8 cellular contexts compared by ENCODE assay signal in genomic region chr3:119810018-119810435, GRCh38.
DNase-seq lines count a peak whose midpoint lies in the region; ATAC-seq and TF ChIP-seq lines count a peak whose summit lies in the region.

No MANE protein-coding gene starts in this region.

- H3K27me3 ChIP-seq in brain microvascular endothelial cell (replicated peaks) = no peaks in the 10 kb centered on the region

- in situ Hi-C loops in brain microvascular endothelial cell (cut with HindIII; ENCODE audit: low pct_ligation_motif_present, low sequenced_read_pairs) = no loop called here

- peak; percentile 54 for TF ChIP-seq CTCF in brain microvascular endothelial cell (IDR thresholded peaks at IDR 0.05; ENCODE audit: low read depth, low read length, missing control alignments)

- no peak overlapping the region for H3K27ac ChIP-seq in brain microvascular endothelial cell

- H3K36me3 Mint-ChIP-seq in memory B cell = no peaks in the 10 kb centered on the region
- no peaks in the 10 kb centered on the region for H3K36me3 Mint-ChIP-seq in stimulated activated effector memory CD8-positive, alpha-beta T cell treated with anti-CD3 and anti-CD28 coated beads, Interleukin-12 subunit alpha, Interleukin-12 subunit beta, amount 100 ng/mL, for 72 hours

- peak overlapping the region; percentile 55 for H3K4me3 ChIP-seq in brain microvascular endothelial cell (ENCODE audit: low read depth, low read length)

- no peaks in the 10 kb centered on the region for H3K27me3 Mint-ChIP-seq in memory B cell

- peaks cover 9% of the 10 kb centered on the region for H3K4me1 Mint-ChIP-seq in memory B cell
- H3K4me1 Mint-ChIP-seq in stimulated activated effector memory CD8-positive, alpha-beta T cell treated with anti-CD3 and anti-CD28 coated beads, Interleukin-12 subunit alpha, Interleukin-12 subunit beta, amount 100 ng/mL, for 72 hours = peaks cover 9% of the 10 kb centered on the region

- no peaks in the 10 kb centered on the region for H3K9me3 Mint-ChIP-seq in memory B cell
- H3K9me3 Mint-ChIP-seq in stimulated activated effector memory CD8-positive, alpha-beta T cell treated with anti-CD3 and anti-CD28 coated beads, Interleukin-12 subunit alpha, Interleukin-12 subunit beta, amount 100 ng/mL, for 72 hours = no peaks in the 10 kb centered on the region

- no peaks in the 10 kb centered on the region for H3K36me3 ChIP-seq in brain microvascular endothelial cell (replicated peaks)

- H3K27ac Mint-ChIP-seq in memory B cell = peak overlapping the region; percentile 76
- peak overlapping the region; percentile 78 for H3K27ac Mint-ChIP-seq in stimulated activated effector memory CD8-positive, alpha-beta T cell treated with anti-CD3 and anti-CD28 coated beads, Interleukin-12 subunit alpha, Interleukin-12 subunit beta, amount 100 ng/mL, for 72 hours

- DNase-seq in NCI-H1436 (lab: John Stamatoyannopoulos, UW) (peak; percentile 19), NCI-H1436 treated with DMSO at 0.1 percent for 48 hours (lab: John Stamatoyannopoulos, UW) (no peak), T-helper 9 cell (peak; percentile 10), brain microvascular endothelial cell (peak; percentile 9), memory B cell (ENCODE audit: low spot score in 2 of 2) (peak; percentile 39 to 45), NCI-H1417 treated with DMSO at 0.1 percent for 48 hours (lab: John Stamatoyannopoulos, UW) (no peak)
- DNase-seq in stimulated activated effector memory CD8-positive, alpha-beta T cell treated with anti-CD3 and anti-CD28 coated beads, Interleukin-12 subunit alpha, Interleukin-12 subunit beta, amount 100 ng/mL, for 72 hours (ENCODE audit: low spot score in 2 of 2) = peak; percentile 36 to 68

- ATAC-seq in HG02981 (IDR thresholded peaks at IDR 0.05; ENCODE audit: unreplicated experiment) (peak; percentile 73), memory B cell (ENCODE audit: low read depth) (peak; percentile 91)
- peak; percentile 90 for ATAC-seq in stimulated activated effector memory CD8-positive, alpha-beta T cell treated with anti-CD3 and anti-CD28 coated beads, Interleukin-12 subunit alpha, Interleukin-12 subunit beta, amount 100 ng/mL, for 72 hours

- peak overlapping the region; percentile 98 for H3K4me3 Mint-ChIP-seq in memory B cell
- peak overlapping the region; percentile 73 for H3K4me3 Mint-ChIP-seq in stimulated activated effector memory CD8-positive, alpha-beta T cell treated with anti-CD3 and anti-CD28 coated beads, Interleukin-12 subunit alpha, Interleukin-12 subunit beta, amount 100 ng/mL, for 72 hours

Comparison
In these comparisons a context has a peak if more than half of its experiments do, and no peak if none do; other contexts are left out.
1. DNase-seq: peak in NCI-H1436 (single experiment), T-helper 9 cell (single experiment), brain microvascular endothelial cell (single experiment), memory B cell (2 of 2) and stimulated activated effector memory CD8-positive, alpha-beta T cell treated with anti-CD3 and anti-CD28 coated beads, Interleukin-12 subunit alpha, Interleukin-12 subunit beta, amount 100 ng/mL, for 72 hours (2 of 2); none in NCI-H1436 treated with DMSO at 0.1 percent for 48 hours (single experiment) and NCI-H1417 treated with DMSO at 0.1 percent for 48 hours (single experiment).
2. Peak in every context shown above with its lines, with median percentiles within 50 percentile points of each other: ATAC-seq.